Comparison of ENCODE assay signal across 9 cellular contexts in the genomic region with DNA sequence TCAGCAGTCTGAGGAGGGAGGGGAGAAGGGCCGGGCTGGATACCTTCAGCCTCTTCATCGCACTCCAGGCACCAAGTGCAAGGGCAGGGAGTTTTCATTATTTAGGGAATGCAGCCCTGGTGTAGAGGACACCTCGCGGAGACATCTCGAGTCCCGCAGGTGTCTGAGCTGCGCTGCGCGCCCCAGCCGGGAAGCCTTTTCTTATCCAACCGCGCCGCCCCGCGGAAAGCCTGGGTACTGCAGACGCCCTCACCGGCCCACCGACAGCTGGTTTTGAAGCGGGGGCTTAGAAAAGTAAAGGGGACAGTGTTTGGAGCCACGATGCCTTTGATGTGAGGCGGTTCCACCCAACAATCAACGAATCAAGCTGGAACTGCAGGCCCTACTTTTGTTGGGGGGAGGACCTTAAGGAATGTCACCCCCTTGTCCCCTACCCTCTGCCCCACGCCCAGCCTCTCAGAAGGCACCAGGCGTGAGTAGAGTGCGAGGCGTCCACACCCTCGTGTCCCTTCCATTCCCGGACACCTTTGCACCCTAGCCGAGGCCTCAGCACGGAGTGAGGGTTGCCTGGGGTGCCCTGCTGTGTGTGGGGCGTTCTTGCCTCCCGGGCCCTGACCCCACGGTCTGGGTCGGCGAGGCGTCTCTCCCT. TPM values are rescaled to one million over a fixed set of nuclear protein-coding genes. Genes with fewer than 3 reads are reported as not detected.
DNase-seq lines count a peak whose midpoint lies in the region; ATAC-seq and TF ChIP-seq lines count a peak whose summit lies in the region.
"Had no signal": no experiment of that assay in that cellular context is flagged by ENCODE, and none has a peak within 500 bp of the region (broad histone marks: within the 10 kb centered on the region; RNA-seq: fewer than 3 reads in every experiment).

No MANE protein-coding gene starts in this region.

- H3K9me3 Mint-ChIP-seq in CD8-positive, alpha-beta memory T cell, result peaks cover 0 to 6% (median 0%) of the 10 kb centered on the region in 5 donors
- peaks cover 0 to 2% (median 0%) of the 10 kb centered on the region in 11 donors for H3K9me3 Mint-ChIP-seq in naive thymus-derived CD4-positive, alpha-beta T cell
- no peaks in the 10 kb centered on the region for H3K9me3 Mint-ChIP-seq in stimulated activated memory B cell treated with anti-CD40 and anti-IgM and Interleukin-4, amounts not matched to agents 10 μg/mL and 1 μg/mL and 100 μg/mL, for 72 hours

- peak; percentile 82 for ATAC-seq in naive thymus-derived CD4-positive, alpha-beta T cell
- ATAC-seq in stimulated activated memory B cell treated with anti-CD40 and anti-IgM and Interleukin-4, amounts not matched to agents 10 μg/mL and 1 μg/mL and 100 μg/mL, for 72 hours, result peak; percentile 52

- no peaks in the 10 kb centered on the region for H3K36me3 Mint-ChIP-seq in CD8-positive, alpha-beta memory T cell
- H3K36me3 Mint-ChIP-seq in naive thymus-derived CD4-positive, alpha-beta T cell, result no peaks in the 10 kb centered on the region
- H3K36me3 Mint-ChIP-seq in stimulated activated memory B cell treated with anti-CD40 and anti-IgM and Interleukin-4, amounts not matched to agents 10 μg/mL and 1 μg/mL and 100 μg/mL, for 72 hours, result no peaks in the 10 kb centered on the region

- H3K4me1 ChIP-seq in CD8-positive, alpha-beta memory T cell (ENCODE audit: insufficient read depth, low read length), result peaks cover 23% of the 10 kb centered on the region
- H3K4me1 ChIP-seq in esophagus muscularis mucosa, result peaks cover 22 to 35% (median 30%) of the 10 kb centered on the region in 4 donors
- H3K4me1 ChIP-seq in naive thymus-derived CD4-positive, alpha-beta T cell (ENCODE audit: control insufficient read depth in 2 of 2, insufficient read depth in 2 of 2, low read length in 2 of 2), result peaks cover 10 to 16% of the 10 kb centered on the region in 2 donors

- H3K27me3 ChIP-seq in CD8-positive, alpha-beta memory T cell (ENCODE audit: insufficient read depth, low read length, poor library complexity, severe bottlenecking), result peaks cover 34% of the 10 kb centered on the region
- peaks cover 0 to 97% (median 49%) of the 10 kb centered on the region in 4 donors for H3K27me3 ChIP-seq in esophagus muscularis mucosa
- H3K27me3 ChIP-seq in naive thymus-derived CD4-positive, alpha-beta T cell (ENCODE audit: control insufficient read depth in 2 of 2, insufficient read depth in 2 of 2, low read length in 2 of 2), result peaks cover 7 to 29% of the 10 kb centered on the region in 2 donors
- H3K27me3 ChIP-seq: SJSA1 had no signal

- no peaks in the 10 kb centered on the region for H3K36me3 ChIP-seq in CD8-positive, alpha-beta memory T cell (ENCODE audit: insufficient read depth, low read length)
- H3K36me3 ChIP-seq in esophagus muscularis mucosa, result no peaks in the 10 kb centered on the region
- H3K36me3 ChIP-seq in naive thymus-derived CD4-positive, alpha-beta T cell (ENCODE audit: control insufficient read depth in 2 of 3, insufficient read depth in 3 of 3, low read length in 3 of 3), result no peaks in the 10 kb centered on the region

- H3K4me1 Mint-ChIP-seq in CD8-positive, alpha-beta memory T cell, result peaks cover 24 to 33% (median 26%) of the 10 kb centered on the region in 3 donors
- peaks cover 0 to 40% (median 32%) of the 10 kb centered on the region in 7 donors for H3K4me1 Mint-ChIP-seq in naive thymus-derived CD4-positive, alpha-beta T cell
- peaks cover 16% of the 10 kb centered on the region for H3K4me1 Mint-ChIP-seq in stimulated activated memory B cell treated with anti-CD40 and anti-IgM and Interleukin-4, amounts not matched to agents 10 μg/mL and 1 μg/mL and 100 μg/mL, for 72 hours

- TF ChIP-seq POLR2A in esophagus muscularis mucosa (IDR thresholded peaks at IDR 0.05; ENCODE audit: low read depth), result no peak

- H3K27me3 Mint-ChIP-seq in CD8-positive, alpha-beta memory T cell, result peaks cover 47 to 64% of the 10 kb centered on the region in 2 donors
- peaks cover 52 to 60% (median 55%) of the 10 kb centered on the region in 5 donors for H3K27me3 Mint-ChIP-seq in naive thymus-derived CD4-positive, alpha-beta T cell
- peaks cover 81% of the 10 kb centered on the region for H3K27me3 Mint-ChIP-seq in stimulated activated memory B cell treated with anti-CD40 and anti-IgM and Interleukin-4, amounts not matched to agents 10 μg/mL and 1 μg/mL and 100 μg/mL, for 72 hours

- intact Hi-C loops in esophagus muscularis mucosa (cut with DNase I), result loop anchor here (2.0 to 5.0 kb wide), 3 partner anchors 268 to 668 kb away; no protein-coding TSS in a partner anchor
- intact Hi-C loops in naive thymus-derived CD4-positive, alpha-beta T cell (cut with micrococcal nuclease), result loop anchor here (1.0 to 10.0 kb wide), 8 partner anchors 108 to 1420 kb away; partner anchors contain the start of genes INSM1 (in 1 of the 2), KIZ (in 1 of the 2), NKX2-4 (in 1 of the 2) and XRN2 (in 1 of the 2)

- no peak for TF ChIP-seq EP300 in esophagus muscularis mucosa (IDR thresholded peaks at IDR 0.05)

- H3K4me3 ChIP-seq in CD8-positive, alpha-beta memory T cell (ENCODE audit: low read length), result no peak overlapping the region
- H3K4me3 ChIP-seq in HFF-Myc (replicated peaks; ENCODE audit: low read depth, low read length), result peak overlapping the region; percentile 56
- H3K4me3 ChIP-seq in esophagus muscularis mucosa, result peak overlapping the region; percentile 40 to 58 (median 44)
- peak overlapping the region; percentile 55 for H3K4me3 ChIP-seq in naive thymus-derived CD4-positive, alpha-beta T cell (ENCODE audit: low read length)
- H3K4me3 ChIP-seq: SJSA1 had no signal

- peak overlapping the region in 1 of 8 donors; percentile 4 for H3K27ac Mint-ChIP-seq in CD8-positive, alpha-beta memory T cell
- H3K27ac Mint-ChIP-seq in naive thymus-derived CD4-positive, alpha-beta T cell, result peak overlapping the region in 2 of 9 donors; percentile 20 to 74
- H3K27ac Mint-ChIP-seq in stimulated activated memory B cell treated with anti-CD40 and anti-IgM and Interleukin-4, amounts not matched to agents 10 μg/mL and 1 μg/mL and 100 μg/mL, for 72 hours, result no peak overlapping the region

- DNase-seq in CD8-positive, alpha-beta memory T cell, result peak; percentile 55 to 76 (median 71)
- DNase-seq in HFF-Myc (ENCODE audit: extremely low read depth, low read depth) (no peak), NOMO-1 treated with DMSO at 0.1 percent for 48 hours (lab: John Stamatoyannopoulos, UW; ENCODE audit: unreplicated experiment) (peak; percentile 30), activated T-cell treated with anti-CD3 and anti-CD28 coated beads for 48 hours (ENCODE audit: low read depth) (peak; percentile 79), esophagus muscularis mucosa (ENCODE audit: extremely low spot score) (no peak), NCI-H2081 treated with DMSO at 0.1 percent for 48 hours (lab: John Stamatoyannopoulos, UW) (no peak)
- peak; percentile 51 to 86 (median 76) for DNase-seq in naive thymus-derived CD4-positive, alpha-beta T cell

- H3K9me3 ChIP-seq in CD8-positive, alpha-beta memory T cell (ENCODE audit: low read length), result no peaks in the 10 kb centered on the region
- H3K9me3 ChIP-seq in esophagus muscularis mucosa, result no peaks in the 10 kb centered on the region
- no peaks in the 10 kb centered on the region for H3K9me3 ChIP-seq in naive thymus-derived CD4-positive, alpha-beta T cell (ENCODE audit: control insufficient read depth in 2 of 3, low read length in 3 of 3)
- H3K9me3 ChIP-seq: SJSA1 had no signal

- H3K4me3 Mint-ChIP-seq in CD8-positive, alpha-beta memory T cell, result peak overlapping the region; percentile 40 to 75 (median 70)
- H3K4me3 Mint-ChIP-seq in naive thymus-derived CD4-positive, alpha-beta T cell, result peak overlapping the region; percentile 53 to 80 (median 72)
- no peak overlapping the region for H3K4me3 Mint-ChIP-seq in stimulated activated memory B cell treated with anti-CD40 and anti-IgM and Interleukin-4, amounts not matched to agents 10 μg/mL and 1 μg/mL and 100 μg/mL, for 72 hours

- CTCF ChIA-PET in CD8-positive, alpha-beta memory T cell (lab: Charles Lee), result interaction anchor here (0.8 to 9.7 kb wide), 29 partner anchors 9 to 669 kb away, joined by 3 to 113 read pairs (median 4); partner anchors contain the start of gene NKX2-2
- CTCF ChIA-PET in naive thymus-derived CD4-positive, alpha-beta T cell (lab: Charles Lee), result interaction anchor here (0.6 to 4.3 kb wide), 16 partner anchors 9 to 651 kb away, joined by 3 to 70 read pairs (median 4); no protein-coding TSS in a partner anchor

- POLR2A ChIA-PET in CD8-positive, alpha-beta memory T cell (lab: Charles Lee), result no interaction called here
- POLR2A ChIA-PET in naive thymus-derived CD4-positive, alpha-beta T cell (lab: Charles Lee), result interaction anchor here (0.5 to 1.0 kb wide), 2 partner anchors 29 to 269 kb away, joined by 3 read pairs; no protein-coding TSS in a partner anchor

- TF ChIP-seq CTCF in HFF-Myc (IDR thresholded peaks at IDR 0.05; ENCODE audit: low read depth, low read length, missing control alignments) (peak; percentile 95), esophagus muscularis mucosa (IDR thresholded peaks at IDR 0.05) (peak; percentile 90 to 94 (median 90))

- H3K27ac ChIP-seq in CD8-positive, alpha-beta memory T cell (ENCODE audit: low read depth, low read length), result no peak overlapping the region
- no peak overlapping the region for H3K27ac ChIP-seq in esophagus muscularis mucosa (replicated peaks in 1 of 4)
- no peak overlapping the region for H3K27ac ChIP-seq in naive thymus-derived CD4-positive, alpha-beta T cell (ENCODE audit: low read depth, low read length)
- H3K27ac ChIP-seq: SJSA1 had no signal

- 6% methylated on average over 2 of the region's 36 CpGs for WGBS in esophagus muscularis mucosa

RNA-seq across cellular contexts. Expression of gene NKX2-2, which starts 8.6 kb away (rescaled TPM):
- not detected for total RNA-seq in CD8-positive, alpha-beta memory T cell
- polyA plus RNA-seq in CD8-positive, alpha-beta memory T cell, result not detected
- not detected for total RNA-seq in esophagus muscularis mucosa
- not detected for total RNA-seq in naive thymus-derived CD4-positive, alpha-beta T cell
- polyA plus RNA-seq in naive thymus-derived CD4-positive, alpha-beta T cell, result not detected

Comparison
In these comparisons a context has a peak if more than half of its experiments do, and no peak if none do; other contexts are left out.
1. DNase-seq: peak in CD8-positive, alpha-beta memory T cell (5 of 5), NOMO-1 treated with DMSO at 0.1 percent for 48 hours (single experiment), activated T-cell treated with anti-CD3 and anti-CD28 coated beads for 48 hours (single experiment) and naive thymus-derived CD4-positive, alpha-beta T cell (9 of 9); none in HFF-Myc (single experiment), esophagus muscularis mucosa (single experiment) and NCI-H2081 treated with DMSO at 0.1 percent for 48 hours (single experiment).